ENCODE assay signal across 13 cellular contexts in the genomic region with DNA sequence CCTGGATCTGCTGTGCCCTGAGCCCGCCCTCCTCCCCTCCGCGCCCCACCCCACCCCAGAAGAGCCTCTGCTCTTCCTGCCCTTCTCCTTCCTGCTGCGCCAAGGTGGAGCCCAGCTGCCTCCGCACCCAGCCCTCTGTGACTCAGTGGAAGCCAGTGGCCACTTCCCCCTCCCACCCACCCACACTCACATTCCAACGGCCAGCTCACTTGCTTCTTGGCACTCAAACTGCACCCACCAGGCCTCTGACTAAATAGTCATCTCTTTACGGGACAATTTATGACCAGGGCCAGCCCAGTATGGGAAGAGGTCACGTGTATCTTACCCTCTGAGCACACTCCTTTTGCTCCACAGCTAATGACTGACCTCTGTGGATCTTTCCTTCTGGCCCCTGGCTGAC.
A peak's percentile ranks its signal among the peaks of the same experiment; 100 is the strongest.
DNase-seq lines count a peak whose midpoint lies in the region; ATAC-seq and TF ChIP-seq lines count a peak whose summit lies in the region.
"Had no signal": no experiment of that assay in that cellular context is flagged by ENCODE, and none has a peak within 500 bp of the region (broad histone marks: within the 10 kb centered on the region; RNA-seq: fewer than 3 reads in every experiment).

No MANE protein-coding gene starts in this region.

- POLR2A ChIA-PET in SK-N-SH (lab: Yijun Ruan, JAX) = no interaction called here

- CTCF ChIA-PET in SK-N-SH (lab: Yijun Ruan, JAX) = interaction anchor here (1.1 to 1.5 kb wide), 2 partner anchors 183 to 252 kb away, joined by 3 to 5 read pairs; no protein-coding TSS in a partner anchor

- 10% methylated on average over 5 of the region's 8 CpGs for WGBS in SK-N-SH (ENCODE audit: low lambda C conversion rate)

- H3K36me3 Mint-ChIP-seq in stimulated activated memory B cell treated with anti-CD40 and anti-IgM and Interleukin-4, amounts not matched to agents 10 μg/mL and 1 μg/mL and 100 μg/mL, for 72 hours = no peaks in the 10 kb centered on the region

- H2AFZ ChIP-seq in SK-N-SH (ENCODE audit: low read depth) = peak overlapping the region; percentile 56; the same call in 1 of the 2 replicates

- peak overlapping the region in 1 of 2 experiments; percentile 68; a peak in 2 of 4 replicates for H3K27ac ChIP-seq in SK-N-SH (ENCODE audit: low read depth in 2 of 2, low read length in 1 of 2)
- H3K27ac ChIP-seq: gastrocnemius medialis had no signal

- no peaks in the 10 kb centered on the region for H3K79me2 ChIP-seq in SK-N-SH (ENCODE audit: insufficient read depth)

- peaks cover 15% of the 10 kb centered on the region for H3F3A ChIP-seq in SK-N-SH (replicated peaks; ENCODE audit: insufficient read depth)

- peak in 1 of 2 experiments; percentile 58; a peak in 1 of 4 replicates for TF ChIP-seq EP300 in SK-N-SH (IDR thresholded peaks at IDR 0.05; ENCODE audit: borderline replicate concordance in 1 of 2, low read depth in 1 of 2, low read length in 1 of 2)

- no peaks in the 10 kb centered on the region for H3K9me3 ChIP-seq in SK-N-SH
- H3K9me3 ChIP-seq: gastrocnemius medialis had no signal

- TF ChIP-seq CTCF in SK-N-SH (IDR thresholded peaks at IDR 0.05) (no peak), foreskin fibroblast (IDR thresholded peaks at IDR 0.05; ENCODE audit: low read depth, low read length) (no peak)

- peaks cover 0 to 20% of the 10 kb centered on the region in 2 experiments; a peak in 2 of 4 replicates for H3K4me1 ChIP-seq in SK-N-SH (ENCODE audit: control insufficient read depth in 1 of 2, insufficient read depth in 2 of 2, low read depth in 1 of 2, low read length in 1 of 2)

- peak overlapping the region; percentile 75 for H3K27ac Mint-ChIP-seq in stimulated activated memory B cell treated with anti-CD40 and anti-IgM and Interleukin-4, amounts not matched to agents 10 μg/mL and 1 μg/mL and 100 μg/mL, for 72 hours

- H4K20me1 ChIP-seq in SK-N-SH (ENCODE audit: insufficient read depth) = no peaks in the 10 kb centered on the region

- H3K9me3 Mint-ChIP-seq in stimulated activated memory B cell treated with anti-CD40 and anti-IgM and Interleukin-4, amounts not matched to agents 10 μg/mL and 1 μg/mL and 100 μg/mL, for 72 hours = no peaks in the 10 kb centered on the region
- H3K9me3 Mint-ChIP-seq: activated T-cell treated with anti-CD3 and anti-CD28 coated beads, Interleukin-2, amount 50 U/mL, for 4 hours; H9 had no signal

- no peak overlapping the region for H3K4me3 ChIP-seq in SK-N-SH (ENCODE audit: low read depth in 2 of 2, low read length in 1 of 2)
- no peak overlapping the region for H3K4me3 ChIP-seq in foreskin fibroblast (ENCODE audit: low read depth in 1 of 2, low read length in 2 of 2)
- H3K4me3 ChIP-seq: gastrocnemius medialis had no signal

- H3K27me3 Mint-ChIP-seq in stimulated activated memory B cell treated with anti-CD40 and anti-IgM and Interleukin-4, amounts not matched to agents 10 μg/mL and 1 μg/mL and 100 μg/mL, for 72 hours = no peaks in the 10 kb centered on the region

- H3K9me2 ChIP-seq in SK-N-SH = no peaks in the 10 kb centered on the region

- ATAC-seq in stimulated activated memory B cell treated with anti-CD40 and anti-IgM and Interleukin-4, amounts not matched to agents 10 μg/mL and 1 μg/mL and 100 μg/mL, for 72 hours = no peak
- ATAC-seq: activated T-cell treated with anti-CD3 and anti-CD28 coated beads, Interleukin-2, amount 50 U/mL, for 4 hours; gastrocnemius medialis had no signal

- peaks cover 49% of the 10 kb centered on the region for H3K4me1 Mint-ChIP-seq in stimulated activated memory B cell treated with anti-CD40 and anti-IgM and Interleukin-4, amounts not matched to agents 10 μg/mL and 1 μg/mL and 100 μg/mL, for 72 hours

- peak overlapping the region; percentile 41; the same call in 1 of the 2 replicates for H3K9ac ChIP-seq in SK-N-SH

- no peak overlapping the region for H3K4me3 Mint-ChIP-seq in stimulated activated memory B cell treated with anti-CD40 and anti-IgM and Interleukin-4, amounts not matched to agents 10 μg/mL and 1 μg/mL and 100 μg/mL, for 72 hours
- H3K4me3 Mint-ChIP-seq: activated T-cell treated with anti-CD3 and anti-CD28 coated beads, Interleukin-2, amount 50 U/mL, for 4 hours; H9 had no signal

- DNase-seq in GOT3 (lab: John Stamatoyannopoulos, UW) (peak; percentile 63), SK-N-SH (no peak), foreskin fibroblast (peak; percentile 97), NCI-H1436 treated with DMSO at 0.1 percent for 48 hours (lab: John Stamatoyannopoulos, UW) (no peak), NCI-H146 (lab: John Stamatoyannopoulos, UW) (no peak), epidermal melanocyte (ENCODE audit: insufficient read length, low spot score) (no peak)
- DNase-seq in activated CD4-positive, alpha-beta T cell treated with anti-CD3 and anti-CD28 coated beads, Interleukin-2, amount 50 U/mL, for 4 hours = no peak
- DNase-seq: activated T-cell treated with anti-CD3 and anti-CD28 coated beads, Interleukin-2, amount 50 U/mL, for 4 hours; gastrocnemius medialis; H9; Karpas-422; SHP77 treated with DMSO at 0.1 percent for 48 hours had no signal

- no peak for TF ChIP-seq RAD21 in SK-N-SH (IDR thresholded peaks at IDR 0.05; ENCODE audit: low read length)

- H3K4me2 ChIP-seq in SK-N-SH = peak overlapping the region; percentile 34; the same call in 1 of the 2 replicates

- H3K27me3 ChIP-seq in SK-N-SH (ENCODE audit: insufficient read depth) = no peaks in the 10 kb centered on the region
- H3K27me3 ChIP-seq: gastrocnemius medialis had no signal

- H3K36me3 ChIP-seq in SK-N-SH (replicated peaks in 1 of 2; ENCODE audit: control insufficient read depth in 1 of 2, insufficient read depth in 2 of 2, low read length in 1 of 2) = no peaks in the 10 kb centered on the region
- H3K36me3 ChIP-seq: gastrocnemius medialis had no signal

TF ChIP-seq in SK-N-SH, 30 proteins besides CTCF, POLR2A, EP300 and RAD21 (continues in another document):
- TF ChIP-seq, protein P1, sequence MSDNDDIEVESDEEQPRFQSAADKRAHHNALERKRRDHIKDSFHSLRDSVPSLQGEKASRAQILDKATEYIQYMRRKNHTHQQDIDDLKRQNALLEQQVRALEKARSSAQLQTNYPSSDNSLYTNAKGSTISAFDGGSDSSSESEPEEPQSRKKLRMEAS (IDR thresholded peaks at IDR 0.05; ENCODE audit: low read depth) = peak; percentile 87
- TF ChIP-seq GATA2 (CRISPR knock-in tag; IDR thresholded peaks at IDR 0.05) (no peak), ELF1 (IDR thresholded peaks at IDR 0.05) (0 out of 2 replicates have a peak, but pooled peaks have one; percentile 23), JUND (IDR thresholded peaks at IDR 0.05) (peak; percentile 58), MEF2A (IDR thresholded peaks at IDR 0.05; ENCODE audit: borderline replicate concordance, low read depth) (no peak), FOSL2 (IDR thresholded peaks at IDR 0.05; ENCODE audit: borderline replicate concordance, low read depth) (peak; percentile 44; the same call in 1 of the 2 replicates), RXRA (IDR thresholded peaks at IDR 0.05; ENCODE audit: borderline replicate concordance, low read depth) (peak; percentile 87), ZBTB33 (IDR thresholded peaks at IDR 0.05; ENCODE audit: borderline replicate concordance, low read depth) (no peak), USF1 (IDR thresholded peaks at IDR 0.05; ENCODE audit: borderline replicate concordance, low read depth) (peak; percentile 73; the same call in 1 of the 2 replicates), RFX5 (IDR thresholded peaks at IDR 0.05; ENCODE audit: low read length) (no peak), NFIC (IDR thresholded peaks at IDR 0.05; ENCODE audit: borderline replicate concordance) (peak; percentile 83), USF2 (IDR thresholded peaks at IDR 0.05; ENCODE audit: borderline replicate concordance, low read depth, low read length) (no peak), TEAD4 (IDR thresholded peaks at IDR 0.05; ENCODE audit: borderline replicate concordance, insufficient read depth) (peak; percentile 60; the same call in 1 of the 2 replicates), RCOR1 (IDR thresholded peaks at IDR 0.05; ENCODE audit: low read length) (no peak), FOXJ3 (CRISPR knock-in tag; IDR thresholded peaks at IDR 0.05) (no peak), TCF12 (IDR thresholded peaks at IDR 0.05) (peak; percentile 64; the same call in 1 of the 2 replicates)

Comparison
In these comparisons a context has a peak if more than half of its experiments do, and no peak if none do; other contexts are left out.
1. DNase-seq: peak in GOT3 (single experiment) and foreskin fibroblast (2 of 2); none in SK-N-SH (single experiment), NCI-H1436 treated with DMSO at 0.1 percent for 48 hours (single experiment), NCI-H146 (single experiment), activated CD4-positive, alpha-beta T cell treated with anti-CD3 and anti-CD28 coated beads, Interleukin-2, amount 50 U/mL, for 4 hours (0 of 2) and epidermal melanocyte (single experiment).